ENCODE assay signal across 1 cellular context in the genomic region with DNA sequence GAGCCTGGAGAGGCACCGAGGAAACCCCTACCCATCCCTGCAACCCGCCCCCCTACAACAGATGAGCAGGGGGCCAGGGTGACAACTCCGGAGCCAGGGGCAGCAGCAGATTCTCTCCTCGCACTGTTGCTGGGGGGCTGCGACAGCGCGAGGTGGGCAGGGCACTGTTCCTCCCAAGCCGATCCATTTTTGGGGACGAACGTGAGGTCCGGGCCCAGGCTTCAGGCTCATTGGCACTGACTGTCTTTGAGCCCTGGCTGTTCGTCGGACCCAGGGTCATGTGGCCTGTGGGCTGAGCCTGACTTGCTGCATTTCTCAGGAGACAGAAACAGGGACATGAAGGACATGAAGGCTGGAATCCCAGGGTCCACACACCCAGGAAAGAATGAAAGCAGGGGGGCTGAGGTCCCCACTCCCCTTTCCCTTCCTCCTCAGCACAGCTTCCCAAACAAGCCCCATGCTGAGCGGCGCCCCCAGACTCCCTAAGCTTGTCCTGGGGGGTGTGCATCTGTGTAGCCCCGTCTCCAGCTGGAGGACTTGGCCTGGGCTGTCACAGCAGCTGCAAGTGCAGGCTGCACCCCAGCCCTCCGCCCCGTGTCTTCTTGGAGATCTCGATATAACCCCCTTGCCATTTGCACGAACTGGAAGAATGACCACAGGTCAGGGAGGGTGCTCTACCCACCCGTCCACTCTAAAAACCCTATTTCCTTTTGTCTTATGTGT.
TF ChIP-seq lines count a peak whose summit lies in the region.

No MANE protein-coding gene starts in this region.

TF ChIP-seq in IMR-90, 13 proteins besides CTCF, POLR2A, EP300 and RAD21:
- TF ChIP-seq, protein P1, sequence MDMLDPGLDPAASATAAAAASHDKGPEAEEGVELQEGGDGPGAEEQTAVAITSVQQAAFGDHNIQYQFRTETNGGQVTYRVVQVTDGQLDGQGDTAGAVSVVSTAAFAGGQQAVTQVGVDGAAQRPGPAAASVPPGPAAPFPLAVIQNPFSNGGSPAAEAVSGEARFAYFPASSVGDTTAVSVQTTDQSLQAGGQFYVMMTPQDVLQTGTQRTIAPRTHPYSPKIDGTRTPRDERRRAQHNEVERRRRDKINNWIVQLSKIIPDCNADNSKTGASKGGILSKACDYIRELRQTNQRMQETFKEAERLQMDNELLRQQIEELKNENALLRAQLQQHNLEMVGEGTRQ (IDR thresholded peaks at IDR 0.05; ENCODE audit: low read depth, low read length), result peak; percentile 67
- TF ChIP-seq, protein P2, sequence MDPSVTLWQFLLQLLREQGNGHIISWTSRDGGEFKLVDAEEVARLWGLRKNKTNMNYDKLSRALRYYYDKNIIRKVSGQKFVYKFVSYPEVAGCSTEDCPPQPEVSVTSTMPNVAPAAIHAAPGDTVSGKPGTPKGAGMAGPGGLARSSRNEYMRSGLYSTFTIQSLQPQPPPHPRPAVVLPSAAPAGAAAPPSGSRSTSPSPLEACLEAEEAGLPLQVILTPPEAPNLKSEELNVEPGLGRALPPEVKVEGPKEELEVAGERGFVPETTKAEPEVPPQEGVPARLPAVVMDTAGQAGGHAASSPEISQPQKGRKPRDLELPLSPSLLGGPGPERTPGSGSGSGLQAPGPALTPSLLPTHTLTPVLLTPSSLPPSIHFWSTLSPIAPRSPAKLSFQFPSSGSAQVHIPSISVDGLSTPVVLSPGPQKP (IDR thresholded peaks at IDR 0.05; ENCODE audit: borderline replicate concordance, low read depth, low read length), result no peak
